Comparison of ENCODE assay signal across 10 cellular contexts in the genomic region with DNA sequence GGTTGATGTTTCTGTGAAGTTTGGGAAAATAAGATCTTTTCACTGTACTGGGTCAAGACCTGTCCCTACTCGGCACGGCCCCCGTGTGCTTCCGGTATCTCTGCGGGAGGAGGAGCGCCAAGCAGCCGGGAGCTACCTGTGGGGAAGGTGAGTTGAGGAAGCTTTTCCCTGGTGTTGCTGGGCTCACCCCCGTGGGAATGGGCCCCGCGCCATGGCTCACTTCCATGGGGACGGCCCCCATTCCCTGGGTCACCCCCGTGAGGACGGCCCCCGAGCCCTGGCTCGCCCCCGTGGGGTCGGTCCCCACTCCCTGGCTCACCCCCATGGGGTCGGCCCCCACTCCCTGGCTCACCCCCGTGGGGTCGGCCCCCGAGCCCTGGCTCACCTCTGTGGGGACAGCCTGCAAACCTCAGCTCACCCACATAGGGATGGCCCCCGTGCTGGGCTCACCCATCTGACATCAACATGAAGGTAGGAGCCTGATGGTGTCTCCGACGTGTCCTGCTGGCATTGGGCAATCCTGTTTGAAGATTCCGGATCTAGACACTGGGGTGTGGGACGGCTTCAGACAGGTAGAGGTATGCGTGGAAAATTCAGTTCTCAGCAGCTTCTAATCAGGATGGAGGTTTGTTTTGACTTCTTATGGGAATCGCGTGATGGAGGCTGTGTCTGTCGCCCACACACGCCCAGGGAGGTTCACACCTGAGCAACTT. TPM values are rescaled to one million over a fixed set of nuclear protein-coding genes. Genes with fewer than 3 reads are reported as not detected.
DNase-seq lines count a peak whose midpoint lies in the region; ATAC-seq and TF ChIP-seq lines count a peak whose summit lies in the region.
"Had no signal": no experiment of that assay in that cellular context is flagged by ENCODE, and none has a peak within 500 bp of the region (broad histone marks: within the 10 kb centered on the region; RNA-seq: fewer than 3 reads in every experiment).

No MANE protein-coding gene starts in this region.

- H3K18ac ChIP-seq in neuronal stem cell (ENCODE audit: low read length), result peak overlapping the region; percentile 55

- H3K4me3 ChIP-seq in neuronal stem cell (ENCODE audit: low read length in 2 of 2), result no peak overlapping the region

- peaks cover 0 to 34% (median 8%) of the 10 kb centered on the region in 3 experiments for H3K27me3 ChIP-seq in neuronal stem cell (ENCODE audit: control insufficient read depth in 3 of 3, insufficient read depth in 3 of 3, low read depth in 1 of 3, low read length in 3 of 3)

- no CpG with 5 or more reads among the region's 31 CpGs for WGBS in neuronal stem cell (ENCODE audit: extremely low coverage in 2 of 2, insufficient read length in 2 of 2, insufficient replicate concordance in 1 of 2), 2 donors

- no peak overlapping the region for H3K14ac ChIP-seq in neuronal stem cell (ENCODE audit: low read length)

- H3K4me3 Mint-ChIP-seq in CD14-positive monocyte, result peak overlapping the region; percentile 80 to 91
- H3K4me3 Mint-ChIP-seq in HFFc6, result peak overlapping the region; percentile 88; the same call in 1 of the 2 replicates
- H3K4me3 Mint-ChIP-seq in chondrocyte (ENCODE audit: unreplicated experiment), result peak overlapping the region; percentile 19

- no peak for ATAC-seq in HG03097 (IDR thresholded peaks at IDR 0.05; ENCODE audit: low FRiP score, unreplicated experiment)

- intact Hi-C loops in CD14-positive monocyte (cut with micrococcal nuclease), result no loop called here

- H3K9me3 Mint-ChIP-seq in CD14-positive monocyte (peaks cover 0 to 22% (median 5%) of the 10 kb centered on the region in 7 donors), HFFc6 (no peaks in the 10 kb centered on the region), chondrocyte (ENCODE audit: low read depth) (no peaks in the 10 kb centered on the region)

- no peaks in the 10 kb centered on the region for H3K79me1 ChIP-seq in neuronal stem cell (ENCODE audit: low read depth, low read length)

- peaks cover 17 to 33% of the 10 kb centered on the region in 2 donors for H3K4me1 ChIP-seq in neuronal stem cell (ENCODE audit: control insufficient read depth in 2 of 2, insufficient read depth in 1 of 2, low read depth in 1 of 2, low read length in 2 of 2)

- no peaks in the 10 kb centered on the region for H3K9me3 ChIP-seq in neuronal stem cell (replicated peaks in 1 of 2; ENCODE audit: control insufficient read depth in 2 of 2, insufficient read depth in 1 of 2, low read depth in 1 of 2, low read length in 2 of 2)

- DNase-seq in CD14-positive monocyte (ENCODE audit: low spot score) (no peak), HFFc6 (no peak), chondrocyte (ENCODE audit: low spot score) (no peak), neuronal stem cell (ENCODE audit: low spot score) (no peak), RPMI8226 (no peak), GM13976 (ENCODE audit: low spot score) (no peak)
- no peak for DNase-seq in stimulated activated CD4-positive, alpha-beta T cell treated with anti-CD3 and anti-CD28 coated beads, Interleukin-4, amount 100 ng/mL, for 4 hours

- peaks cover 68 to 84% (median 71%) of the 10 kb centered on the region in 3 donors for H3K27me3 Mint-ChIP-seq in CD14-positive monocyte (ENCODE audit: low read depth in 3 of 3)
- peaks cover 29% of the 10 kb centered on the region for H3K27me3 Mint-ChIP-seq in HFFc6 (ENCODE audit: insufficient read depth)
- peaks cover 16% of the 10 kb centered on the region for H3K27me3 Mint-ChIP-seq in chondrocyte (ENCODE audit: low read depth)

- H3K9ac ChIP-seq in neuronal stem cell (ENCODE audit: low read depth, low read length, poor library complexity), result no peak overlapping the region

- peak overlapping the region; percentile 98 for H2BK15ac ChIP-seq in neuronal stem cell (ENCODE audit: low read length)

- no peaks in the 10 kb centered on the region for H3K36me3 ChIP-seq in neuronal stem cell (replicated peaks in 1 of 2; ENCODE audit: control insufficient read depth in 2 of 2, insufficient read depth in 2 of 2, low read length in 2 of 2)
- H3K36me3 ChIP-seq: WERI-Rb-1 had no signal

- H2AK5ac ChIP-seq in neuronal stem cell (ENCODE audit: low read depth, low read length), result peak overlapping the region; percentile 97

- H2BK12ac ChIP-seq in neuronal stem cell (ENCODE audit: low read length), result peak overlapping the region; percentile 97

- in situ Hi-C loops in GM13976 (cut with MboI; ENCODE audit: low sequenced_read_pairs, unreplicated experiment), result loop anchor here (25.0 kb wide), 1 partner anchor 189 kb away; no protein-coding TSS in a partner anchor

- no peak overlapping the region for H4K8ac ChIP-seq in neuronal stem cell (ENCODE audit: low read depth, low read length)

- H2BK120ac ChIP-seq in neuronal stem cell (ENCODE audit: low read depth, low read length), result peak overlapping the region; percentile 91

- H2BK5ac ChIP-seq in neuronal stem cell (ENCODE audit: low read length), result peak overlapping the region; percentile 39

- H3K27ac Mint-ChIP-seq in CD14-positive monocyte (no peak overlapping the region), HFFc6 (no peak overlapping the region), chondrocyte (ENCODE audit: unreplicated experiment) (no peak overlapping the region)
- H3K27ac Mint-ChIP-seq: H9 had no signal

- H3K4me1 Mint-ChIP-seq in CD14-positive monocyte (peaks cover 24% of the 10 kb centered on the region), HFFc6 (ENCODE audit: low read depth) (peaks cover 12% of the 10 kb centered on the region), chondrocyte (ENCODE audit: low read depth) (peaks cover 26% of the 10 kb centered on the region)

- no peak overlapping the region for H3K27ac ChIP-seq in neuronal stem cell (replicated peaks; ENCODE audit: low read length)
- H3K27ac ChIP-seq: WERI-Rb-1 had no signal

- peak overlapping the region; percentile 85 for H4K91ac ChIP-seq in neuronal stem cell (ENCODE audit: low read depth, low read length, poor library complexity)

- no peak overlapping the region for H3K4ac ChIP-seq in neuronal stem cell (ENCODE audit: low read length)

- TF ChIP-seq CTCF in CD14-positive monocyte (IDR thresholded peaks at IDR 0.05) (no peak), HFFc6 (IDR thresholded peaks at IDR 0.05) (no peak), chondrocyte (IDR thresholded peaks at IDR 0.05) (no peak), GM13976 (IDR thresholded peaks at IDR 0.05; ENCODE audit: borderline replicate concordance, control extremely low read depth, extremely low read depth, insufficient read depth, missing control alignments) (no peak)

- peak overlapping the region; percentile 89 for H2AFZ ChIP-seq in neuronal stem cell (ENCODE audit: low read length)

- no peak overlapping the region for H3K4me2 ChIP-seq in neuronal stem cell (ENCODE audit: insufficient read depth, low read length, poor library complexity, severe bottlenecking)

- H3K36me3 Mint-ChIP-seq in CD14-positive monocyte (no peaks in the 10 kb centered on the region), HFFc6 (ENCODE audit: low read depth) (no peaks in the 10 kb centered on the region), chondrocyte (ENCODE audit: low read depth) (no peaks in the 10 kb centered on the region)

- H3K23ac ChIP-seq in neuronal stem cell (ENCODE audit: low read depth, low read length, poor library complexity), result no peak overlapping the region

RNA-seq across cellular contexts. Expression of a gene that starts 9.1 kb away (rescaled TPM):
- polyA plus RNA-seq in CD14-positive monocyte, result not detected
- under 1 TPM; 0.23 to 1.00 (median 0.52) TPM for total RNA-seq in HFFc6 (2021; fragmentation: NEBNext Ultra II Directional; extraction: Animal tissue kit (Norgen Biotek cat#: 25700))
- total RNA-seq in chondrocyte, result not detected in 3 replicates
- 0.46 TPM for polyA plus RNA-seq in neuronal stem cell (2013, experiment 1 of 2)
- polyA plus RNA-seq in neuronal stem cell (2013, experiment 2 of 2), result 0.55 TPM
- total RNA-seq: H9 had no signal

RNA-seq across cellular contexts. Expression of a gene that starts 17.2 kb away (rescaled TPM):
- polyA plus RNA-seq in CD14-positive monocyte, result not detected
- total RNA-seq in HFFc6 (2021; fragmentation: NEBNext Ultra II Directional; extraction: Animal tissue kit (Norgen Biotek cat#: 25700)), result not detected
- total RNA-seq in chondrocyte, result not detected in 3 replicates
- 0.14 TPM for polyA plus RNA-seq in neuronal stem cell (2013, experiment 1 of 2)
- polyA plus RNA-seq in neuronal stem cell (2013, experiment 2 of 2), result 0.11 TPM

Comparison
In these comparisons a context has a peak if more than half of its experiments do, and no peak if none do; other contexts are left out.
1. H3K4me3 Mint-ChIP-seq: peak in every context shown above with its lines; median percentile 88 in HFFc6; 86 in CD14-positive monocyte; 19 in chondrocyte.